Comparison of ENCODE assay signal across 8 cellular contexts in genomic region chr1:201740609-201741231, GRCh38.
DNase-seq lines count a peak whose midpoint lies in the region; ATAC-seq and TF ChIP-seq lines count a peak whose summit lies in the region.

No MANE protein-coding gene starts in this region.

- no peaks in the 10 kb centered on the region for H3K27me3 ChIP-seq in HAP-1 (ENCODE audit: low read depth)
- no peaks in the 10 kb centered on the region for H3K27me3 ChIP-seq in sigmoid colon

- no peak for TF ChIP-seq POLR2A in sigmoid colon (IDR thresholded peaks at IDR 0.05)

- H3K9me3 ChIP-seq in HAP-1 (no peaks in the 10 kb centered on the region), sigmoid colon (no peaks in the 10 kb centered on the region)

- CTCF ChIA-PET in activated CD4-positive, alpha-beta memory T cell treated with anti-CD3 and anti-CD28 coated beads, Interleukin-2, amount 10 ng/mL, durations not matched to agents 7 days and 5 days (lab: Charles Lee): interaction anchor here (1.2 kb wide), 1 partner anchor 32 kb away, joined by 5 read pairs; no protein-coding TSS in a partner anchor

- H3K27me3 Mint-ChIP-seq in activated CD4-positive, alpha-beta memory T cell treated with anti-CD3 and anti-CD28 coated beads, Interleukin-2, amount 10 ng/mL, durations not matched to agents 7 days and 5 days: peaks cover 59% of the 10 kb centered on the region

- H3K4me3 ChIP-seq in HAP-1: peak overlapping the region; percentile 70
- peak overlapping the region; percentile 42 to 62 (median 58) for H3K4me3 ChIP-seq in sigmoid colon

- DNase-seq in HAP-1 (ENCODE audit: low spot score in 2 of 2) (peak in 1 of 2 experiments; percentile 45), left cardiac atrium (no peak), sigmoid colon (peak; percentile 79), NCI-H2081 treated with DMSO at 0.1 percent for 48 hours (lab: John Stamatoyannopoulos, UW) (no peak)
- DNase-seq in activated CD4-positive, alpha-beta memory T cell treated with anti-CD3 and anti-CD28 coated beads, Interleukin-2, amount 10 ng/mL, durations not matched to agents 7 days and 5 days: no peak
- DNase-seq in stimulated activated CD4-positive, alpha-beta T cell treated with anti-CD3 and anti-CD28 coated beads, Interleukin-12 subunit alpha, Interleukin-12 subunit beta, amount 100 ng/mL, for 4 hours: no peak
- no peak for DNase-seq in stimulated activated CD4-positive, alpha-beta T cell treated with anti-CD3 and anti-CD28 coated beads, Interleukin-4, amount 100 ng/mL, for 4 hours

- H3K36me3 ChIP-seq in HAP-1 (replicated peaks) (no peaks in the 10 kb centered on the region), sigmoid colon (no peaks in the 10 kb centered on the region)

- POLR2A ChIA-PET in activated CD4-positive, alpha-beta memory T cell treated with anti-CD3 and anti-CD28 coated beads, Interleukin-2, amount 10 ng/mL, durations not matched to agents 7 days and 5 days (lab: Charles Lee): no interaction called here

- peaks cover 7% of the 10 kb centered on the region for H3K4me1 ChIP-seq in HAP-1
- H3K4me1 ChIP-seq in sigmoid colon: peaks cover 0 to 67% (median 56%) of the 10 kb centered on the region in 4 donors

- WGBS in sigmoid colon, 2 donors: 12 to 19% methylated on average over 14 of the region's 14 CpGs

- TF ChIP-seq CTCF in sigmoid colon (IDR thresholded peaks at IDR 0.05): no peak

- ATAC-seq in left cardiac atrium (peak; percentile 19 to 26), GM19452 (IDR thresholded peaks at IDR 0.05; ENCODE audit: unreplicated experiment) (no peak)

- H3K27ac ChIP-seq in sigmoid colon: peak overlapping the region; percentile 61 to 73 (median 70)

- intact Hi-C loops in left cardiac atrium (cut with DNase I): no loop called here
- intact Hi-C loops in sigmoid colon (cut with DNase I): no loop called here

- peak overlapping the region; percentile 9 for H3K4me3 Mint-ChIP-seq in activated CD4-positive, alpha-beta memory T cell treated with anti-CD3 and anti-CD28 coated beads, Interleukin-2, amount 10 ng/mL, durations not matched to agents 7 days and 5 days

- TF ChIP-seq EP300 in sigmoid colon (IDR thresholded peaks at IDR 0.05): no peak

- no peaks in the 10 kb centered on the region for H3K9me3 Mint-ChIP-seq in activated CD4-positive, alpha-beta memory T cell treated with anti-CD3 and anti-CD28 coated beads, Interleukin-2, amount 10 ng/mL, durations not matched to agents 7 days and 5 days

- in situ Hi-C loops in HAP-1 (cut with MboI; ENCODE audit: low sequenced_read_pairs): no loop called here

- no peaks in the 10 kb centered on the region for H3K36me3 Mint-ChIP-seq in activated CD4-positive, alpha-beta memory T cell treated with anti-CD3 and anti-CD28 coated beads, Interleukin-2, amount 10 ng/mL, durations not matched to agents 7 days and 5 days (ENCODE audit: low read depth)

- no peak overlapping the region for H3K27ac Mint-ChIP-seq in activated CD4-positive, alpha-beta memory T cell treated with anti-CD3 and anti-CD28 coated beads, Interleukin-2, amount 10 ng/mL, durations not matched to agents 7 days and 5 days

- H3K4me1 Mint-ChIP-seq in activated CD4-positive, alpha-beta memory T cell treated with anti-CD3 and anti-CD28 coated beads, Interleukin-2, amount 10 ng/mL, durations not matched to agents 7 days and 5 days: peaks cover 13% of the 10 kb centered on the region
